Comparison of ENCODE assay signal across 1 cellular context in genomic region chr4:6640292-6641163, GRCh38.
A peak's percentile ranks its signal among the peaks of the same experiment; 100 is the strongest.
TF ChIP-seq lines count a peak whose summit lies in the region.

Gene MRFAP1, plus strand, starts transcription at chr4:6640685. Its CDS starts 178 bp downstream, at chr4:6640863.

TF ChIP-seq in K562, 482 proteins besides CTCF, POLR2A, EP300 and RAD21 (continued from another document and continues in another):
- TF ChIP-seq RCOR1 (IDR thresholded peaks at IDR 0.05; ENCODE audit: borderline replicate concordance in 1 of 2, low read depth in 2 of 2, low read length in 2 of 2) (peak in 1 of 2 experiments; percentile 62; a peak in 1 of 4 replicates), ZSCAN32 (CRISPR knock-in tag; IDR thresholded peaks at IDR 0.05) (no peak), NCOA4 (IDR thresholded peaks at IDR 0.05; ENCODE audit: partially characterized antibody) (no peak), BHLHE40 (IDR thresholded peaks at IDR 0.05; ENCODE audit: low read length) (peak; percentile 96), ZNF184 (CRISPR knock-in tag; IDR thresholded peaks at IDR 0.05) (no peak), MEIS2 (IDR thresholded peaks at IDR 0.05; ENCODE audit: partially characterized antibody) (peak; percentile 80), GABPB1 (CRISPR knock-in tag; IDR thresholded peaks at IDR 0.05) (peak; percentile 58), HMGN3 (IDR thresholded peaks at IDR 0.05; ENCODE audit: borderline replicate concordance, extremely low read depth, insufficient read length, low read depth, low read length) (peak; percentile 86), HNRNPLL (IDR thresholded peaks at IDR 0.05; ENCODE audit: low read depth, low read length, poor library complexity, severe bottlenecking) (peak; percentile 60), ETV5 (CRISPR knock-in tag; IDR thresholded peaks at IDR 0.05; ENCODE audit: low read depth) (peak; percentile 55; the same call in 1 of the 2 replicates), ATF1 (CRISPR knock-in tag; IDR thresholded peaks at IDR 0.05) (no peak), ATF1 (tag; IDR thresholded peaks at IDR 0.05) (peak; percentile 81), ZBTB1 (CRISPR knock-in tag; IDR thresholded peaks at IDR 0.05; ENCODE audit: borderline replicate concordance, low read depth) (0 out of 2 replicates have a peak, but pooled peaks have one; percentile 19), SAFB (IDR thresholded peaks at IDR 0.05; ENCODE audit: borderline replicate concordance, low read depth, low read length) (no peak), CREM (IDR thresholded peaks at IDR 0.05; ENCODE audit: low read depth) (peak; percentile 75), VEZF1 (CRISPR knock-in tag; IDR thresholded peaks at IDR 0.05) (peak; percentile 100), ZEB2 (IDR thresholded peaks at IDR 0.05) (peak; percentile 29; the same call in 1 of the 2 replicates), MAFK (IDR thresholded peaks at IDR 0.05; ENCODE audit: low read length) (no peak), ZBTB33 (CRISPR knock-in tag; IDR thresholded peaks at IDR 0.05) (0 out of 2 replicates have a peak, but pooled peaks have one; percentile 30), LCOR (CRISPR knock-in tag; IDR thresholded peaks at IDR 0.05) (peak; percentile 93), SOX6 (IDR thresholded peaks at IDR 0.05) (peak; percentile 70), ZMIZ1 (IDR thresholded peaks at IDR 0.05; ENCODE audit: low read depth in 2 of 2, low read length in 2 of 2) (peak in 1 of 2 experiments; percentile 80; a peak in 2 of 4 replicates), CBX3 (IDR thresholded peaks at IDR 0.05; ENCODE audit: borderline replicate concordance in 1 of 2, low read length in 2 of 2) (peak in 1 of 2 experiments; percentile 46; a peak in 1 of 3 replicates), RBFOX2 (IDR thresholded peaks at IDR 0.05; ENCODE audit: low read depth, low read length) (peak; percentile 94), THRAP3 (IDR thresholded peaks at IDR 0.05; ENCODE audit: borderline replicate concordance) (no peak), BCOR (IDR thresholded peaks at IDR 0.05) (peak; percentile 45), TEAD4 (IDR thresholded peaks at IDR 0.05; ENCODE audit: low read length) (peak; percentile 64), TEAD4 (CRISPR knock-in tag; IDR thresholded peaks at IDR 0.05; ENCODE audit: borderline replicate concordance) (peak; percentile 15; the same call in 1 of the 2 replicates), JUND (IDR thresholded peaks at IDR 0.05; ENCODE audit: borderline replicate concordance, low read depth, low read length) (peak; percentile 53), JUND (tag; IDR thresholded peaks at IDR 0.05; ENCODE audit: borderline replicate concordance, low read depth, low read length) (no peak; the same call in 2 of the 3 replicates), NRF1 (conservative IDR thresholded peaks at IDR 0.05 in 1 of 2, IDR thresholded peaks at IDR 0.05 in 1 of 2) (peak; percentile 96 to 97), KLF13 (tag; IDR thresholded peaks at IDR 0.05; ENCODE audit: borderline replicate concordance, low read depth) (peak; percentile 44; the same call in 1 of the 2 replicates), TCF3 (CRISPR knock-in tag; IDR thresholded peaks at IDR 0.05) (peak; percentile 35), CXXC5 (CRISPR knock-in tag; IDR thresholded peaks at IDR 0.05) (peak; percentile 98), GATAD2B (IDR thresholded peaks at IDR 0.05; ENCODE audit: borderline replicate concordance) (peak; percentile 22; the same call in 1 of the 2 replicates), KDM4B (IDR thresholded peaks at IDR 0.05; ENCODE audit: borderline replicate concordance in 2 of 2, low read depth in 1 of 2) (peak in 1 of 2 experiments; percentile 12; a peak in 1 of 4 replicates), SIN3B (IDR thresholded peaks at IDR 0.05; ENCODE audit: low read depth) (no peak; the same call in 1 of the 2 replicates), FOSL1 (tag; conservative IDR thresholded peaks at IDR 0.05) (0 out of 2 replicates have a peak, but pooled peaks have one; percentile 28), ZNF197 (CRISPR knock-in tag; IDR thresholded peaks at IDR 0.05; ENCODE audit: low read depth) (peak; percentile 93), FOXK2 (conservative IDR thresholded peaks at IDR 0.05 in 1 of 2, IDR thresholded peaks at IDR 0.05 in 1 of 2; ENCODE audit: low read depth in 2 of 2) (peak; percentile 61 to 76; a peak in 3 of 4 replicates), ZNF766 (CRISPR knock-in tag; conservative IDR thresholded peaks at IDR 0.05) (peak; percentile 98), ZFP1 (CRISPR knock-in tag; IDR thresholded peaks at IDR 0.05) (0 out of 2 replicates have a peak, but pooled peaks have one; percentile 24), POLR2AphosphoS2 (IDR thresholded peaks at IDR 0.05; ENCODE audit: low read length) (peak; percentile 72; the same call in 1 of the 2 replicates), ATF7 (IDR thresholded peaks at IDR 0.05) (peak; percentile 88), HNRNPH1 (optimal IDR thresholded peaks at IDR 0.05; ENCODE audit: low read depth, low read length) (no peak), NR4A1 (CRISPR knock-in tag; IDR thresholded peaks at IDR 0.05) (no peak), NR4A1 (tag; IDR thresholded peaks at IDR 0.05) (peak; percentile 86), NFRKB (IDR thresholded peaks at IDR 0.05; ENCODE audit: low read depth) (peak; percentile 69; the same call in 1 of the 2 replicates), ESRRA (IDR thresholded peaks at IDR 0.05; ENCODE audit: borderline replicate concordance, low read depth) (peak; percentile 46; the same call in 1 of the 2 replicates), CTBP1 (IDR thresholded peaks at IDR 0.05; ENCODE audit: borderline replicate concordance) (peak; percentile 92), L3MBTL2 (IDR thresholded peaks at IDR 0.05) (peak; percentile 99), HDAC2 (IDR thresholded peaks at IDR 0.05) (peak; percentile 82; the same call in 1 of the 2 replicates), ZBTB2 (IDR thresholded peaks at IDR 0.05) (peak; percentile 98), NR2C2 (CRISPR knock-in tag; IDR thresholded peaks at IDR 0.05) (peak; percentile 74; the same call in 1 of the 2 replicates), NR2C2 (tag; IDR thresholded peaks at IDR 0.05) (peak; percentile 43; the same call in 1 of the 2 replicates), KAT2B (IDR thresholded peaks at IDR 0.05; ENCODE audit: low read depth, low read length) (no peak)
- TF ChIP-seq, protein P1, sequence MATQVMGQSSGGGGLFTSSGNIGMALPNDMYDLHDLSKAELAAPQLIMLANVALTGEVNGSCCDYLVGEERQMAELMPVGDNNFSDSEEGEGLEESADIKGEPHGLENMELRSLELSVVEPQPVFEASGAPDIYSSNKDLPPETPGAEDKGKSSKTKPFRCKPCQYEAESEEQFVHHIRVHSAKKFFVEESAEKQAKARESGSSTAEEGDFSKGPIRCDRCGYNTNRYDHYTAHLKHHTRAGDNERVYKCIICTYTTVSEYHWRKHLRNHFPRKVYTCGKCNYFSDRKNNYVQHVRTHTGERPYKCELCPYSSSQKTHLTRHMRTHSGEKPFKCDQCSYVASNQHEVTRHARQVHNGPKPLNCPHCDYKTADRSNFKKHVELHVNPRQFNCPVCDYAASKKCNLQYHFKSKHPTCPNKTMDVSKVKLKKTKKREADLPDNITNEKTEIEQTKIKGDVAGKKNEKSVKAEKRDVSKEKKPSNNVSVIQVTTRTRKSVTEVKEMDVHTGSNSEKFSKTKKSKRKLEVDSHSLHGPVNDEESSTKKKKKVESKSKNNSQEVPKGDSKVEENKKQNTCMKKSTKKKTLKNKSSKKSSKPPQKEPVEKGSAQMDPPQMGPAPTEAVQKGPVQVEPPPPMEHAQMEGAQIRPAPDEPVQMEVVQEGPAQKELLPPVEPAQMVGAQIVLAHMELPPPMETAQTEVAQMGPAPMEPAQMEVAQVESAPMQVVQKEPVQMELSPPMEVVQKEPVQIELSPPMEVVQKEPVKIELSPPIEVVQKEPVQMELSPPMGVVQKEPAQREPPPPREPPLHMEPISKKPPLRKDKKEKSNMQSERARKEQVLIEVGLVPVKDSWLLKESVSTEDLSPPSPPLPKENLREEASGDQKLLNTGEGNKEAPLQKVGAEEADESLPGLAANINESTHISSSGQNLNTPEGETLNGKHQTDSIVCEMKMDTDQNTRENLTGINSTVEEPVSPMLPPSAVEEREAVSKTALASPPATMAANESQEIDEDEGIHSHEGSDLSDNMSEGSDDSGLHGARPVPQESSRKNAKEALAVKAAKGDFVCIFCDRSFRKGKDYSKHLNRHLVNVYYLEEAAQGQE (CRISPR knock-in tag; IDR thresholded peaks at IDR 0.05; ENCODE audit: low read depth) = peak; percentile 25; the same call in 1 of the 2 replicates
- TF ChIP-seq, protein P2, sequence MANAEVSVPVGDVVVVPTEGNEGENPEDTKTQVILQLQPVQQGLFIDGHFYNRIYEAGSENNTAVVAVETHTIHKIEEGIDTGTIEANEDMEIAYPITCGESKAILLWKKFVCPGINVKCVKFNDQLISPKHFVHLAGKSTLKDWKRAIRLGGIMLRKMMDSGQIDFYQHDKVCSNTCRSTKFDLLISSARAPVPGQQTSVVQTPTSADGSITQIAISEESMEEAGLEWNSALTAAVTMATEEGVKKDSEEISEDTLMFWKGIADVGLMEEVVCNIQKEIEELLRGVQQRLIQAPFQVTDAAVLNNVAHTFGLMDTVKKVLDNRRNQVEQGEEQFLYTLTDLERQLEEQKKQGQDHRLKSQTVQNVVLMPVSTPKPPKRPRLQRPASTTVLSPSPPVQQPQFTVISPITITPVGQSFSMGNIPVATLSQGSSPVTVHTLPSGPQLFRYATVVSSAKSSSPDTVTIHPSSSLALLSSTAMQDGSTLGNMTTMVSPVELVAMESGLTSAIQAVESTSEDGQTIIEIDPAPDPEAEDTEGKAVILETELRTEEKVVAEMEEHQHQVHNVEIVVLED (CRISPR knock-in tag; IDR thresholded peaks at IDR 0.05) = peak; percentile 100
- TF ChIP-seq, protein P3, sequence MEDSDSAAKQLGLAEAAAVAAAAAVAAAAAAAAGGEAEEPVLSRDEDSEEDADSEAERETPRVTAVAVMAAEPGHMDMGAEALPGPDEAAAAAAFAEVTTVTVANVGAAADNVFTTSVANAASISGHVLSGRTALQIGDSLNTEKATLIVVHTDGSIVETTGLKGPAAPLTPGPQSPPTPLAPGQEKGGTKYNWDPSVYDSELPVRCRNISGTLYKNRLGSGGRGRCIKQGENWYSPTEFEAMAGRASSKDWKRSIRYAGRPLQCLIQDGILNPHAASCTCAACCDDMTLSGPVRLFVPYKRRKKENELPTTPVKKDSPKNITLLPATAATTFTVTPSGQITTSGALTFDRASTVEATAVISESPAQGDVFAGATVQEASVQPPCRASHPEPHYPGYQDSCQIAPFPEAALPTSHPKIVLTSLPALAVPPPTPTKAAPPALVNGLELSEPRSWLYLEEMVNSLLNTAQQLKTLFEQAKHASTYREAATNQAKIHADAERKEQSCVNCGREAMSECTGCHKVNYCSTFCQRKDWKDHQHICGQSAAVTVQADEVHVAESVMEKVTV (CRISPR knock-in tag; IDR thresholded peaks at IDR 0.05) = no peak
